1 cellular context compared by ENCODE assay signal in genomic region chr1:100894622-100895539, GRCh38.
TF ChIP-seq lines count a peak whose summit lies in the region.

A gene with protein sequence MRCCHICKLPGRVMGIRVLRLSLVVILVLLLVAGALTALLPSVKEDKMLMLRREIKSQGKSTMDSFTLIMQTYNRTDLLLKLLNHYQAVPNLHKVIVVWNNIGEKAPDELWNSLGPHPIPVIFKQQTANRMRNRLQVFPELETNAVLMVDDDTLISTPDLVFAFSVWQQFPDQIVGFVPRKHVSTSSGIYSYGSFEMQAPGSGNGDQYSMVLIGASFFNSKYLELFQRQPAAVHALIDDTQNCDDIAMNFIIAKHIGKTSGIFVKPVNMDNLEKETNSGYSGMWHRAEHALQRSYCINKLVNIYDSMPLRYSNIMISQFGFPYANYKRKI (minus strand): TSS chr1:100894842. CDS start chr1:100888757, 6,085 bp downstream.

TF ChIP-seq in K562, 482 proteins besides CTCF, POLR2A, EP300 and RAD21 (continued from another document and continues in another):
- TF ChIP-seq, protein P1, sequence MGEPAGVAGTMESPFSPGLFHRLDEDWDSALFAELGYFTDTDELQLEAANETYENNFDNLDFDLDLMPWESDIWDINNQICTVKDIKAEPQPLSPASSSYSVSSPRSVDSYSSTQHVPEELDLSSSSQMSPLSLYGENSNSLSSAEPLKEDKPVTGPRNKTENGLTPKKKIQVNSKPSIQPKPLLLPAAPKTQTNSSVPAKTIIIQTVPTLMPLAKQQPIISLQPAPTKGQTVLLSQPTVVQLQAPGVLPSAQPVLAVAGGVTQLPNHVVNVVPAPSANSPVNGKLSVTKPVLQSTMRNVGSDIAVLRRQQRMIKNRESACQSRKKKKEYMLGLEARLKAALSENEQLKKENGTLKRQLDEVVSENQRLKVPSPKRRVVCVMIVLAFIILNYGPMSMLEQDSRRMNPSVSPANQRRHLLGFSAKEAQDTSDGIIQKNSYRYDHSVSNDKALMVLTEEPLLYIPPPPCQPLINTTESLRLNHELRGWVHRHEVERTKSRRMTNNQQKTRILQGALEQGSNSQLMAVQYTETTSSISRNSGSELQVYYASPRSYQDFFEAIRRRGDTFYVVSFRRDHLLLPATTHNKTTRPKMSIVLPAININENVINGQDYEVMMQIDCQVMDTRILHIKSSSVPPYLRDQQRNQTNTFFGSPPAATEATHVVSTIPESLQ (CRISPR knock-in tag; IDR thresholded peaks at IDR 0.05): no peak
- TF ChIP-seq ZNF212 (CRISPR knock-in tag; IDR thresholded peaks at IDR 0.05): no peak
- TF ChIP-seq TSC22D4 (tag; IDR thresholded peaks at IDR 0.05): no peak
- TF ChIP-seq PML (IDR thresholded peaks at IDR 0.05; ENCODE audit: low read length): no peak
- TF ChIP-seq TFAP4 (CRISPR knock-in tag; IDR thresholded peaks at IDR 0.05; ENCODE audit: borderline replicate concordance): peak; percentile 51; the same call in 1 of the 2 replicates
- TF ChIP-seq CCNT2 (IDR thresholded peaks at IDR 0.05; ENCODE audit: borderline replicate concordance, extremely low read depth, insufficient read length, low read depth, low read length): no peak
- TF ChIP-seq ZNF76 (CRISPR knock-in tag; IDR thresholded peaks at IDR 0.05; ENCODE audit: borderline replicate concordance): no peak
- TF ChIP-seq ZNF239 (CRISPR knock-in tag; IDR thresholded peaks at IDR 0.05): no peak
- no peak for TF ChIP-seq HDGF (IDR thresholded peaks at IDR 0.05)
- TF ChIP-seq SNIP1 (IDR thresholded peaks at IDR 0.05; ENCODE audit: low read depth): no peak
- TF ChIP-seq NELFE (IDR thresholded peaks at IDR 0.05; ENCODE audit: insufficient read depth, insufficient read length): no peak
- no peak for TF ChIP-seq ZNF121 (CRISPR knock-in tag; conservative IDR thresholded peaks at IDR 0.05)
- TF ChIP-seq BDP1 (IDR thresholded peaks at IDR 0.05; ENCODE audit: insufficient read depth, insufficient read length): no peak
- TF ChIP-seq, protein P2, sequence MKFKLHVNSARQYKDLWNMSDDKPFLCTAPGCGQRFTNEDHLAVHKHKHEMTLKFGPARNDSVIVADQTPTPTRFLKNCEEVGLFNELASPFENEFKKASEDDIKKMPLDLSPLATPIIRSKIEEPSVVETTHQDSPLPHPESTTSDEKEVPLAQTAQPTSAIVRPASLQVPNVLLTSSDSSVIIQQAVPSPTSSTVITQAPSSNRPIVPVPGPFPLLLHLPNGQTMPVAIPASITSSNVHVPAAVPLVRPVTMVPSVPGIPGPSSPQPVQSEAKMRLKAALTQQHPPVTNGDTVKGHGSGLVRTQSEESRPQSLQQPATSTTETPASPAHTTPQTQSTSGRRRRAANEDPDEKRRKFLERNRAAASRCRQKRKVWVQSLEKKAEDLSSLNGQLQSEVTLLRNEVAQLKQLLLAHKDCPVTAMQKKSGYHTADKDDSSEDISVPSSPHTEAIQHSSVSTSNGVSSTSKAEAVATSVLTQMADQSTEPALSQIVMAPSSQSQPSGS (CRISPR knock-in tag; IDR thresholded peaks at IDR 0.05): no peak
- TF ChIP-seq ELF2 (CRISPR knock-in tag; IDR thresholded peaks at IDR 0.05): 0 out of 2 replicates have a peak, but pooled peaks have one; percentile 34
- no peak for TF ChIP-seq ZBTB26 (CRISPR knock-in tag; IDR thresholded peaks at IDR 0.05)
- TF ChIP-seq KLF13 (tag; IDR thresholded peaks at IDR 0.05; ENCODE audit: borderline replicate concordance, low read depth): no peak
- TF ChIP-seq ZNF707 (CRISPR knock-in tag; conservative IDR thresholded peaks at IDR 0.05): no peak
- TF ChIP-seq, protein P3, sequence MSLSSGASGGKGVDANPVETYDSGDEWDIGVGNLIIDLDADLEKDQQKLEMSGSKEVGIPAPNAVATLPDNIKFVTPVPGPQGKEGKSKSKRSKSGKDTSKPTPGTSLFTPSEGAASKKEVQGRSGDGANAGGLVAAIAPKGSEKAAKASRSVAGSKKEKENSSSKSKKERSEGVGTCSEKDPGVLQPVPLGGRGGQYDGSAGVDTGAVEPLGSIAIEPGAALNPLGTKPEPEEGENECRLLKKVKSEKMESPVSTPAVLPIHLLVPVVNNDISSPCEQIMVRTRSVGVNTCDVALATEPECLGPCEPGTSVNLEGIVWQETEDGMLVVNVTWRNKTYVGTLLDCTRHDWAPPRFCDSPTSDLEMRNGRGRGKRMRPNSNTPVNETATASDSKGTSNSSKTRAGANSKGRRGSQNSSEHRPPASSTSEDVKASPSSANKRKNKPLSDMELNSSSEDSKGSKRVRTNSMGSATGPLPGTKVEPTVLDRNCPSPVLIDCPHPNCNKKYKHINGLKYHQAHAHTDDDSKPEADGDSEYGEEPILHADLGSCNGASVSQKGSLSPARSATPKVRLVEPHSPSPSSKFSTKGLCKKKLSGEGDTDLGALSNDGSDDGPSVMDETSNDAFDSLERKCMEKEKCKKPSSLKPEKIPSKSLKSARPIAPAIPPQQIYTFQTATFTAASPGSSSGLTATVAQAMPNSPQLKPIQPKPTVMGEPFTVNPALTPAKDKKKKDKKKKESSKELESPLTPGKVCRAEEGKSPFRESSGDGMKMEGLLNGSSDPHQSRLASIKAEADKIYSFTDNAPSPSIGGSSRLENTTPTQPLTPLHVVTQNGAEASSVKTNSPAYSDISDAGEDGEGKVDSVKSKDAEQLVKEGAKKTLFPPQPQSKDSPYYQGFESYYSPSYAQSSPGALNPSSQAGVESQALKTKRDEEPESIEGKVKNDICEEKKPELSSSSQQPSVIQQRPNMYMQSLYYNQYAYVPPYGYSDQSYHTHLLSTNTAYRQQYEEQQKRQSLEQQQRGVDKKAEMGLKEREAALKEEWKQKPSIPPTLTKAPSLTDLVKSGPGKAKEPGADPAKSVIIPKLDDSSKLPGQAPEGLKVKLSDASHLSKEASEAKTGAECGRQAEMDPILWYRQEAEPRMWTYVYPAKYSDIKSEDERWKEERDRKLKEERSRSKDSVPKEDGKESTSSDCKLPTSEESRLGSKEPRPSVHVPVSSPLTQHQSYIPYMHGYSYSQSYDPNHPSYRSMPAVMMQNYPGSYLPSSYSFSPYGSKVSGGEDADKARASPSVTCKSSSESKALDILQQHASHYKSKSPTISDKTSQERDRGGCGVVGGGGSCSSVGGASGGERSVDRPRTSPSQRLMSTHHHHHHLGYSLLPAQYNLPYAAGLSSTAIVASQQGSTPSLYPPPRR (CRISPR knock-in tag; IDR thresholded peaks at IDR 0.05; ENCODE audit: borderline replicate concordance): no peak
- peak; percentile 31; the same call in 1 of the 2 replicates for TF ChIP-seq ATF7 (IDR thresholded peaks at IDR 0.05)
- TF ChIP-seq PHF20 (IDR thresholded peaks at IDR 0.05; ENCODE audit: partially characterized antibody): no peak
- TF ChIP-seq ZNF639 (CRISPR knock-in tag; conservative IDR thresholded peaks at IDR 0.05 in 1 of 2, IDR thresholded peaks at IDR 0.05 in 1 of 2): no peak
- peak; percentile 79 for TF ChIP-seq RBFOX2 (IDR thresholded peaks at IDR 0.05; ENCODE audit: low read depth, low read length)
- TF ChIP-seq, protein P4, sequence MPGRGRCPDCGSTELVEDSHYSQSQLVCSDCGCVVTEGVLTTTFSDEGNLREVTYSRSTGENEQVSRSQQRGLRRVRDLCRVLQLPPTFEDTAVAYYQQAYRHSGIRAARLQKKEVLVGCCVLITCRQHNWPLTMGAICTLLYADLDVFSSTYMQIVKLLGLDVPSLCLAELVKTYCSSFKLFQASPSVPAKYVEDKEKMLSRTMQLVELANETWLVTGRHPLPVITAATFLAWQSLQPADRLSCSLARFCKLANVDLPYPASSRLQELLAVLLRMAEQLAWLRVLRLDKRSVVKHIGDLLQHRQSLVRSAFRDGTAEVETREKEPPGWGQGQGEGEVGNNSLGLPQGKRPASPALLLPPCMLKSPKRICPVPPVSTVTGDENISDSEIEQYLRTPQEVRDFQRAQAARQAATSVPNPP (IDR thresholded peaks at IDR 0.05; ENCODE audit: borderline replicate concordance, insufficient read depth, insufficient read length): no peak
- no peak for TF ChIP-seq ZNF23 (CRISPR knock-in tag; IDR thresholded peaks at IDR 0.05)
- TF ChIP-seq LARP7 (IDR thresholded peaks at IDR 0.05): no peak
- TF ChIP-seq CREB3 (tag; conservative IDR thresholded peaks at IDR 0.05; ENCODE audit: low read depth): no peak
- no peak for TF ChIP-seq U2AF2 (optimal IDR thresholded peaks at IDR 0.05; ENCODE audit: low read depth, low read length)
- TF ChIP-seq TAF15 (IDR thresholded peaks at IDR 0.05; ENCODE audit: low read depth, low read length): no peak
- TF ChIP-seq XRCC3 (IDR thresholded peaks at IDR 0.05): no peak
- TF ChIP-seq, protein P5, sequence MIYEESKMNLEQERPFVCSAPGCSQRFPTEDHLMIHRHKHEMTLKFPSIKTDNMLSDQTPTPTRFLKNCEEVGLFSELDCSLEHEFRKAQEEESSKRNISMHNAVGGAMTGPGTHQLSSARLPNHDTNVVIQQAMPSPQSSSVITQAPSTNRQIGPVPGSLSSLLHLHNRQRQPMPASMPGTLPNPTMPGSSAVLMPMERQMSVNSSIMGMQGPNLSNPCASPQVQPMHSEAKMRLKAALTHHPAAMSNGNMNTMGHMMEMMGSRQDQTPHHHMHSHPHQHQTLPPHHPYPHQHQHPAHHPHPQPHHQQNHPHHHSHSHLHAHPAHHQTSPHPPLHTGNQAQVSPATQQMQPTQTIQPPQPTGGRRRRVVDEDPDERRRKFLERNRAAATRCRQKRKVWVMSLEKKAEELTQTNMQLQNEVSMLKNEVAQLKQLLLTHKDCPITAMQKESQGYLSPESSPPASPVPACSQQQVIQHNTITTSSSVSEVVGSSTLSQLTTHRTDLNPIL (CRISPR knock-in tag; IDR thresholded peaks at IDR 0.05): no peak
- no peak for TF ChIP-seq ZNF41 (CRISPR knock-in tag; conservative IDR thresholded peaks at IDR 0.05)
- TF ChIP-seq ZNF583 (CRISPR knock-in tag; IDR thresholded peaks at IDR 0.05): no peak
- no peak for TF ChIP-seq HNRNPLL (IDR thresholded peaks at IDR 0.05; ENCODE audit: low read depth, low read length, poor library complexity, severe bottlenecking)
- TF ChIP-seq, protein P6, sequence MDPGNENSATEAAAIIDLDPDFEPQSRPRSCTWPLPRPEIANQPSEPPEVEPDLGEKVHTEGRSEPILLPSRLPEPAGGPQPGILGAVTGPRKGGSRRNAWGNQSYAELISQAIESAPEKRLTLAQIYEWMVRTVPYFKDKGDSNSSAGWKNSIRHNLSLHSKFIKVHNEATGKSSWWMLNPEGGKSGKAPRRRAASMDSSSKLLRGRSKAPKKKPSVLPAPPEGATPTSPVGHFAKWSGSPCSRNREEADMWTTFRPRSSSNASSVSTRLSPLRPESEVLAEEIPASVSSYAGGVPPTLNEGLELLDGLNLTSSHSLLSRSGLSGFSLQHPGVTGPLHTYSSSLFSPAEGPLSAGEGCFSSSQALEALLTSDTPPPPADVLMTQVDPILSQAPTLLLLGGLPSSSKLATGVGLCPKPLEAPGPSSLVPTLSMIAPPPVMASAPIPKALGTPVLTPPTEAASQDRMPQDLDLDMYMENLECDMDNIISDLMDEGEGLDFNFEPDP (CRISPR knock-in tag; IDR thresholded peaks at IDR 0.05): no peak
- no peak for TF ChIP-seq BRD9 (IDR thresholded peaks at IDR 0.05; ENCODE audit: low read depth, partially characterized antibody)
- TF ChIP-seq ZNF445 (CRISPR knock-in tag; IDR thresholded peaks at IDR 0.05; ENCODE audit: low read depth): no peak
- TF ChIP-seq RFX7 (CRISPR knock-in tag; IDR thresholded peaks at IDR 0.05): no peak
- no peak for TF ChIP-seq ZSCAN29 (IDR thresholded peaks at IDR 0.05)
- TF ChIP-seq THRAP3 (IDR thresholded peaks at IDR 0.05; ENCODE audit: borderline replicate concordance): no peak
- TF ChIP-seq MAZ (CRISPR knock-in tag; conservative IDR thresholded peaks at IDR 0.05 in 1 of 2, IDR thresholded peaks at IDR 0.05 in 1 of 2): peak in 1 of 2 experiments; percentile 96; a peak in 3 of 4 replicates
- TF ChIP-seq IFI16 (CRISPR knock-in tag; IDR thresholded peaks at IDR 0.05): no peak
- TF ChIP-seq MCM5 (IDR thresholded peaks at IDR 0.05; ENCODE audit: low read depth): no peak
- TF ChIP-seq TRIM25 (IDR thresholded peaks at IDR 0.05; ENCODE audit: borderline replicate concordance): no peak
